Comparison of ENCODE assay signal across 8 cellular contexts in genomic region chr22:37316875-37317371, GRCh38. TPM values are rescaled to one million over a fixed set of nuclear protein-coding genes. Genes with fewer than 3 reads are reported as not detected.
DNase-seq lines count a peak whose midpoint lies in the region; ATAC-seq and TF ChIP-seq lines count a peak whose summit lies in the region.

No MANE protein-coding gene starts in this region.

- H3K4me1 ChIP-seq in MM.1S (ENCODE audit: low read length), result no peaks in the 10 kb centered on the region

- H3F3A ChIP-seq in MM.1S (ENCODE audit: insufficient read depth, low read length), result no peaks in the 10 kb centered on the region

- peaks cover 56% of the 10 kb centered on the region for H3K27me3 ChIP-seq in MM.1S (replicated peaks; ENCODE audit: insufficient read depth, low read length)

- peak; percentile 18 for DNase-seq in GF-D8 (lab: John Stamatoyannopoulos, UW)
- peak; percentile 57 for DNase-seq in MM.1S
- peak in 46 of 56 donors; percentile 14 to 75 (median 48) for DNase-seq in amygdala (lab: John Stamatoyannopoulos, UW)
- peak; percentile 72 for DNase-seq in left ventricle myocardium superior
- peak; percentile 47 for DNase-seq in retinal pigment epithelial cell (ENCODE audit: low read depth)

- no peak overlapping the region for H3K4me3 ChIP-seq in MM.1S (ENCODE audit: low read length)
- no peak overlapping the region for H3K4me3 ChIP-seq in retinal pigment epithelial cell (ENCODE audit: low read length)

- no peak overlapping the region for H2AFZ ChIP-seq in MM.1S (ENCODE audit: low read length)

- H3K36me3 ChIP-seq in MM.1S (replicated peaks; ENCODE audit: insufficient read depth, low read length), result no peaks in the 10 kb centered on the region

- no peak overlapping the region for H3K27ac ChIP-seq in MM.1S (ENCODE audit: low read length)

- H3K4me1 Mint-ChIP-seq in T-helper 1 cell treated with Interleukin-12 subunit alpha and Interleukin-12 subunit beta and Interleukin-4 antibody, amounts not matched to agents 30 μg/mL and 1 μg/mL, for 36 hours (ENCODE audit: low read depth), result peaks cover 40% of the 10 kb centered on the region

- ATAC-seq in left ventricle myocardium superior, result peak; percentile 87
- ATAC-seq in GM21528 (IDR thresholded peaks at IDR 0.05; ENCODE audit: low FRiP score, unreplicated experiment), result no peak
- ATAC-seq in HG03135 (IDR thresholded peaks at IDR 0.05; ENCODE audit: unreplicated experiment), result no peak

- H3K27ac Mint-ChIP-seq in T-helper 1 cell treated with Interleukin-12 subunit alpha and Interleukin-12 subunit beta and Interleukin-4 antibody, amounts not matched to agents 30 μg/mL and 1 μg/mL, for 36 hours, result peak overlapping the region; percentile 19

- peaks cover 24% of the 10 kb centered on the region for H3K36me3 Mint-ChIP-seq in T-helper 1 cell treated with Interleukin-12 subunit alpha and Interleukin-12 subunit beta and Interleukin-4 antibody, amounts not matched to agents 30 μg/mL and 1 μg/mL, for 36 hours (ENCODE audit: low read depth)

- TF ChIP-seq CTCF in MM.1S (IDR thresholded peaks at IDR 0.05; ENCODE audit: low read length) (peak; percentile 86), retinal pigment epithelial cell (conservative IDR thresholded peaks at IDR 0.05; ENCODE audit: low read depth, low read length) (peak; percentile 94)

- no peaks in the 10 kb centered on the region for H4K20me1 ChIP-seq in MM.1S (ENCODE audit: insufficient read depth, low read length)

- no peak overlapping the region for H3K4me3 Mint-ChIP-seq in T-helper 1 cell treated with Interleukin-12 subunit alpha and Interleukin-12 subunit beta and Interleukin-4 antibody, amounts not matched to agents 30 μg/mL and 1 μg/mL, for 36 hours

- no peaks in the 10 kb centered on the region for H3K79me2 ChIP-seq in MM.1S (ENCODE audit: low read length)

- peaks cover 16% of the 10 kb centered on the region for H3K27me3 Mint-ChIP-seq in T-helper 1 cell treated with Interleukin-12 subunit alpha and Interleukin-12 subunit beta and Interleukin-4 antibody, amounts not matched to agents 30 μg/mL and 1 μg/mL, for 36 hours (ENCODE audit: low read depth)

- H3K4me2 ChIP-seq in MM.1S (ENCODE audit: low read depth, low read length), result no peak overlapping the region

- H3K9me3 Mint-ChIP-seq in T-helper 1 cell treated with Interleukin-12 subunit alpha and Interleukin-12 subunit beta and Interleukin-4 antibody, amounts not matched to agents 30 μg/mL and 1 μg/mL, for 36 hours, result no peaks in the 10 kb centered on the region

- no peaks in the 10 kb centered on the region for H3K9me3 ChIP-seq in MM.1S (replicated peaks; ENCODE audit: insufficient read depth, low read length)

- no peak overlapping the region for H3K9ac ChIP-seq in MM.1S (ENCODE audit: low read length)

- intact Hi-C loops in left ventricle myocardium superior (cut with micrococcal nuclease), result no loop called here

- no peaks in the 10 kb centered on the region for H3K9me2 ChIP-seq in MM.1S (replicated peaks; ENCODE audit: insufficient read depth, low read length)

RNA-seq across cellular contexts. Expression of gene CYTH4, which starts 34.6 kb away (rescaled TPM):
- total RNA-seq in left ventricle myocardium superior, result 6.2 TPM

Comparison
In these comparisons a context has a peak if more than half of its experiments do, and no peak if none do; other contexts are left out.
1. DNase-seq: peak in every context shown above with its lines; median percentile 72 in left ventricle myocardium superior; 57 in MM.1S; 48 in amygdala; 47 in retinal pigment epithelial cell; 18 in GF-D8.